11 cellular contexts compared by ENCODE assay signal in the genomic region with DNA sequence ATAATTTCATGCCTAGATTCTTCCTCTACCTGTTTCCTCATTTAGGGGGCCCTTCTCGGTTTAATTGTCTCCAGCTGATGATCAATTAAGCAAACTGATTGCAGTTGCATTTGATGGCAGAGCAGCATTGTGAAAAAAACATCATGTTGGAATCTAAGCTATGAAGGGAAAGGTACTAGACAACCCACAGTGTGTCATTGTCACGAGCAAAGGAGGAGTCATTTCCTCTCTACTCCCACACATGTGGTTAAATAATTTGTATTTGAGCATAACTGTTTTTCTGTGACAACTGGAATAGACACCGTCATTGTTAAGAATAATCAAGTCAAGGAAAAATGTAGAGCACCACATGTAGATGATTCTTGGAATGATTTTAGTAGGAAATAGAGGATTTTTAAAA.
DNase-seq lines count a peak whose midpoint lies in the region; ATAC-seq and TF ChIP-seq lines count a peak whose summit lies in the region.
"Had no signal": no experiment of that assay in that cellular context is flagged by ENCODE, and none has a peak within 500 bp of the region (broad histone marks: within the 10 kb centered on the region; RNA-seq: fewer than 3 reads in every experiment).

No MANE protein-coding gene starts in this region.

- H3K4me3 ChIP-seq in cardiac fibroblast (replicated peaks in 1 of 2; ENCODE audit: low read depth in 2 of 2, low read length in 2 of 2): no peak overlapping the region

- DNase-seq in activated naive CD4-positive, alpha-beta T cell treated with anti-CD3 and anti-CD28 coated beads for 36 hours: peak; percentile 33
- no peak for DNase-seq in activated naive CD4-positive, alpha-beta T cell (lab: John Stamatoyannopoulos, UW)
- DNase-seq in cardiac fibroblast (ENCODE audit: low read depth in 2 of 2) (peak; percentile 58 to 85), left lobe of liver (ENCODE audit: low spot score) (no peak), NCI-H1092 treated with DMSO at 0.1 percent for 48 hours (lab: John Stamatoyannopoulos, UW) (no peak)
- DNase-seq in stimulated activated naive CD8-positive, alpha-beta T cell treated with anti-CD3 and anti-CD28 coated beads, Interleukin-15, Interleukin-2, amounts not matched to agents 100 U/mL and 50 U/mL, for 24 hours: no peak
- DNase-seq: activated B cell treated with CpG ODN at 0.5 μM for 24 hours, COR-L47, NCI-H446 had no signal

- TF ChIP-seq CTCF in cardiac fibroblast (IDR thresholded peaks at IDR 0.05; ENCODE audit: low read depth, low read length): no peak

- no peak overlapping the region for H3K27ac Mint-ChIP-seq in activated naive CD4-positive, alpha-beta T cell treated with anti-CD3 and anti-CD28 coated beads for 36 hours
- H3K27ac Mint-ChIP-seq: activated B cell treated with CpG ODN at 0.5 μM for 24 hours had no signal

- CTCF ChIA-PET in activated naive CD4-positive, alpha-beta T cell treated with anti-CD3 and anti-CD28 coated beads for 36 hours (lab: Charles Lee): interaction anchor here (0.8 kb wide), 1 partner anchor 96 kb away, joined by 4 read pairs; no protein-coding TSS in a partner anchor

- H3K27me3 Mint-ChIP-seq in activated naive CD4-positive, alpha-beta T cell treated with anti-CD3 and anti-CD28 coated beads for 36 hours (ENCODE audit: low read depth): no peaks in the 10 kb centered on the region
- H3K27me3 Mint-ChIP-seq: activated B cell treated with CpG ODN at 0.5 μM for 24 hours had no signal

- intact Hi-C loops in activated naive CD4-positive, alpha-beta T cell treated with anti-CD3 and anti-CD28 coated beads for 36 hours (cut with micrococcal nuclease): loop anchor here (1.0 to 5.0 kb wide), 3 partner anchors 88 to 180 kb away; no protein-coding TSS in a partner anchor

- H3K9me3 Mint-ChIP-seq in activated naive CD4-positive, alpha-beta T cell treated with anti-CD3 and anti-CD28 coated beads for 36 hours: no peaks in the 10 kb centered on the region
- H3K9me3 Mint-ChIP-seq: activated B cell treated with CpG ODN at 0.5 μM for 24 hours had no signal

- no peak overlapping the region for H3K4me3 Mint-ChIP-seq in activated naive CD4-positive, alpha-beta T cell treated with anti-CD3 and anti-CD28 coated beads for 36 hours
- H3K4me3 Mint-ChIP-seq: activated B cell treated with CpG ODN at 0.5 μM for 24 hours had no signal

- H3K4me1 Mint-ChIP-seq in activated naive CD4-positive, alpha-beta T cell treated with anti-CD3 and anti-CD28 coated beads for 36 hours (ENCODE audit: low read depth): peaks cover 44% of the 10 kb centered on the region

- ATAC-seq in HG03565 (IDR thresholded peaks at IDR 0.05; ENCODE audit: unreplicated experiment) (peak; percentile 79), HG02981 (IDR thresholded peaks at IDR 0.05; ENCODE audit: unreplicated experiment) (no peak), left lobe of liver (no peak)
- peak; percentile 67 for ATAC-seq in stimulated activated naive CD8-positive, alpha-beta T cell treated with anti-CD3 and anti-CD28 coated beads, Interleukin-15, Interleukin-2, amounts not matched to agents 100 U/mL and 50 U/mL, for 24 hours

- no peaks in the 10 kb centered on the region for H3K36me3 Mint-ChIP-seq in activated naive CD4-positive, alpha-beta T cell treated with anti-CD3 and anti-CD28 coated beads for 36 hours (ENCODE audit: low read depth)

Comparison
In these comparisons a context has a peak if more than half of its experiments do, and no peak if none do; other contexts are left out.
1. DNase-seq: peak in activated naive CD4-positive, alpha-beta T cell treated with anti-CD3 and anti-CD28 coated beads for 36 hours (single experiment) and cardiac fibroblast (2 of 2); none in activated naive CD4-positive, alpha-beta T cell (0 of 4), stimulated activated naive CD8-positive, alpha-beta T cell treated with anti-CD3 and anti-CD28 coated beads, Interleukin-15, Interleukin-2, amounts not matched to agents 100 U/mL and 50 U/mL, for 24 hours (single experiment), left lobe of liver (single experiment) and NCI-H1092 treated with DMSO at 0.1 percent for 48 hours (single experiment).
2. ATAC-seq: peak in HG03565 (single experiment) and stimulated activated naive CD8-positive, alpha-beta T cell treated with anti-CD3 and anti-CD28 coated beads, Interleukin-15, Interleukin-2, amounts not matched to agents 100 U/mL and 50 U/mL, for 24 hours (single experiment); none in HG02981 (single experiment) and left lobe of liver (single experiment).